Comparison of ENCODE assay signal across 17 cellular contexts in genomic region chr4:47972181-47972580, GRCh38. TPM values are rescaled to one million over a fixed set of nuclear protein-coding genes. Genes with fewer than 3 reads are reported as not detected.
DNase-seq lines count a peak whose midpoint lies in the region; ATAC-seq, FAIRE-seq and TF ChIP-seq lines count a peak whose summit lies in the region.
"Had no signal": no experiment of that assay in that cellular context is flagged by ENCODE, and none has a peak within 500 bp of the region (broad histone marks: within the 10 kb centered on the region; RNA-seq: fewer than 3 reads in every experiment).

No MANE protein-coding gene starts in this region.

- H3K4me3 Mint-ChIP-seq in natural killer cell treated with Interleukin-12 subunit alpha and Interleukin-12 subunit beta and Interleukin-15 and Interleukin-18, amount 100 ng/mL, for 72 hours, result no peak overlapping the region
- H3K4me3 Mint-ChIP-seq in activated CD8-positive, alpha-beta T cell treated with anti-CD3 and anti-CD28 coated beads, Interleukin-2, amount 10 ng/mL, durations not matched to agents 7 days and 5 days, result no peak overlapping the region
- H3K4me3 Mint-ChIP-seq: nephron progenitor cell had no signal

- H3K36me3 Mint-ChIP-seq in natural killer cell treated with Interleukin-12 subunit alpha and Interleukin-12 subunit beta and Interleukin-15 and Interleukin-18, amount 100 ng/mL, for 72 hours, result no peaks in the 10 kb centered on the region
- no peaks in the 10 kb centered on the region for H3K36me3 Mint-ChIP-seq in activated CD8-positive, alpha-beta T cell treated with anti-CD3 and anti-CD28 coated beads, Interleukin-2, amount 10 ng/mL, durations not matched to agents 7 days and 5 days (ENCODE audit: low read depth)

- no TSS peak for BruUV-seq in GM12878 (replicated peaks; lab: Mats Ljungman, UMichigan)

- H3K27me3 Mint-ChIP-seq in natural killer cell treated with Interleukin-12 subunit alpha and Interleukin-12 subunit beta and Interleukin-15 and Interleukin-18, amount 100 ng/mL, for 72 hours, result peaks cover 23 to 24% of the 10 kb centered on the region in 2 donors
- peaks cover 4% of the 10 kb centered on the region for H3K27me3 Mint-ChIP-seq in activated CD8-positive, alpha-beta T cell treated with anti-CD3 and anti-CD28 coated beads, Interleukin-2, amount 10 ng/mL, durations not matched to agents 7 days and 5 days (ENCODE audit: low read depth)

- H3K27ac Mint-ChIP-seq in natural killer cell treated with Interleukin-12 subunit alpha and Interleukin-12 subunit beta and Interleukin-15 and Interleukin-18, amount 100 ng/mL, for 72 hours, result no peak overlapping the region
- H3K27ac Mint-ChIP-seq in activated CD8-positive, alpha-beta T cell treated with anti-CD3 and anti-CD28 coated beads, Interleukin-2, amount 10 ng/mL, durations not matched to agents 7 days and 5 days, result no peak overlapping the region
- H3K27ac Mint-ChIP-seq: nephron progenitor cell had no signal

- no peaks in the 10 kb centered on the region for H3K79me2 ChIP-seq in GM12878 (ENCODE audit: control insufficient read depth, insufficient read depth, low read length)

- ATAC-seq in GM18499 (IDR thresholded peaks at IDR 0.05; ENCODE audit: insufficient read depth, unreplicated experiment), result peak; percentile 97
- peak; percentile 95 for ATAC-seq in GM21526 (IDR thresholded peaks at IDR 0.05; ENCODE audit: low FRiP score, unreplicated experiment)
- ATAC-seq in HG03196 (IDR thresholded peaks at IDR 0.05; ENCODE audit: unreplicated experiment), result peak; percentile 59
- ATAC-seq in GM12878, result peak; percentile 89
- no peak for ATAC-seq in natural killer cell treated with Interleukin-12 subunit alpha and Interleukin-12 subunit beta and Interleukin-15 and Interleukin-18, amount 100 ng/mL, for 72 hours
- ATAC-seq in activated CD8-positive, alpha-beta T cell treated with anti-CD3 and anti-CD28 coated beads, Interleukin-2, amount 10 ng/mL, durations not matched to agents 7 days and 5 days, result no peak

- no peak for FAIRE-seq in GM12878 (lab: Jason Lieb, UNC)

- peak overlapping the region; percentile 11; the same call in 1 of the 2 replicates for H2AFZ ChIP-seq in GM12878 (ENCODE audit: control insufficient read depth, low read depth, low read length)

- no peak for TF ChIP-seq EP300 in GM12878 (IDR thresholded peaks at IDR 0.05; ENCODE audit: borderline replicate concordance in 1 of 2, control insufficient read depth in 1 of 2, low read depth in 2 of 2, low read length in 2 of 2)

- no peaks in the 10 kb centered on the region for H3K9me3 Mint-ChIP-seq in natural killer cell treated with Interleukin-12 subunit alpha and Interleukin-12 subunit beta and Interleukin-15 and Interleukin-18, amount 100 ng/mL, for 72 hours
- no peaks in the 10 kb centered on the region for H3K9me3 Mint-ChIP-seq in activated CD8-positive, alpha-beta T cell treated with anti-CD3 and anti-CD28 coated beads, Interleukin-2, amount 10 ng/mL, durations not matched to agents 7 days and 5 days (ENCODE audit: insufficient read depth)
- H3K9me3 Mint-ChIP-seq: nephron progenitor cell had no signal

- SMC1A ChIA-PET in GM12878 (lab: Charles Lee; ENCODE audit: uncharacterized antibody, unreplicated experiment), result interaction anchor here (0.7 kb wide), 1 partner anchor 57 kb away, joined by 3 read pairs; no protein-coding TSS in a partner anchor

- no peaks in the 10 kb centered on the region for H3K9me3 ChIP-seq in GM12878 (replicated peaks; ENCODE audit: control insufficient read depth, insufficient read depth, low read length)
- H3K9me3 ChIP-seq: SJSA1 had no signal

- no peaks in the 10 kb centered on the region for H4K20me1 ChIP-seq in GM12878 (ENCODE audit: control insufficient read depth, insufficient read depth)

- POLR2A ChIA-PET in GM12878 (lab: Charles Lee), result no interaction called here
- POLR2A ChIA-PET in activated CD8-positive, alpha-beta T cell treated with anti-CD3 and anti-CD28 coated beads, Interleukin-2, amount 10 ng/mL, durations not matched to agents 7 days and 5 days (lab: Charles Lee), result no interaction called here

- H3K4me1 Mint-ChIP-seq in natural killer cell treated with Interleukin-12 subunit alpha and Interleukin-12 subunit beta and Interleukin-15 and Interleukin-18, amount 100 ng/mL, for 72 hours (ENCODE audit: low read depth in 2 of 2), result no peaks in the 10 kb centered on the region
- no peaks in the 10 kb centered on the region for H3K4me1 Mint-ChIP-seq in activated CD8-positive, alpha-beta T cell treated with anti-CD3 and anti-CD28 coated beads, Interleukin-2, amount 10 ng/mL, durations not matched to agents 7 days and 5 days (ENCODE audit: low read depth)
- H3K4me1 Mint-ChIP-seq: nephron progenitor cell had no signal

- RAD21 ChIA-PET in GM12878 (lab: Charles Lee; ENCODE audit: unreplicated experiment), result no interaction called here

- H3K36me3 ChIP-seq in GM12878 (ENCODE audit: control insufficient read depth in 2 of 2, insufficient read depth in 2 of 2, low read length in 1 of 2), result no peaks in the 10 kb centered on the region
- H3K36me3 ChIP-seq: SJSA1 had no signal

- intact Hi-C loops in GM12878 (cut with micrococcal nuclease; ENCODE audit: unreplicated experiment), result no loop called here

- WGBS in GM12878 (ENCODE audit: insufficient coverage, insufficient replicate concordance, low lambda C conversion rate, missing lambda C conversion rate), result 33% methylated on average over 1 of the region's 1 CpG

- no peaks in the 10 kb centered on the region for H3K27me3 ChIP-seq in GM12878 (replicated peaks in 1 of 2; ENCODE audit: control insufficient read depth in 2 of 2, insufficient read depth in 2 of 2, low read length in 1 of 2)
- H3K27me3 ChIP-seq: SJSA1 had no signal

- H3K4me1 ChIP-seq in GM12878 (ENCODE audit: control insufficient read depth, insufficient read depth, low read length), result 0 out of 2 replicates have a peak, but pooled peaks cover 6% of the 10 kb centered on the region
- H3K4me1 ChIP-seq: SJSA1 had no signal

- no peak for TF ChIP-seq RAD21 in GM12878 (IDR thresholded peaks at IDR 0.05; ENCODE audit: insufficient read depth, low read depth, low read length)

- no peak for TF ChIP-seq POLR2A in GM12878 (IDR thresholded peaks at IDR 0.05; ENCODE audit: low read depth, low read length)

- H3K4me2 ChIP-seq in GM12878 (ENCODE audit: control insufficient read depth, insufficient read depth), result no peak overlapping the region

- DNase-seq in GM12878 (ENCODE audit: low read depth, low spot score) (peak; percentile 9), NCI-H510A (lab: John Stamatoyannopoulos, UW) (no peak), NCI-H187 treated with DMSO at 0.1 percent for 48 hours (lab: John Stamatoyannopoulos, UW) (no peak)
- no peak for DNase-seq in natural killer cell treated with Interleukin-12 subunit alpha and Interleukin-12 subunit beta and Interleukin-15 and Interleukin-18, amount 100 ng/mL, for 72 hours (ENCODE audit: low spot score)
- DNase-seq in activated CD8-positive, alpha-beta T cell treated with anti-CD3 and anti-CD28 coated beads, Interleukin-2, amount 10 ng/mL, durations not matched to agents 7 days and 5 days, result no peak
- DNase-seq: amniotic stem cell; dermis blood vessel endothelial cell; NCI-H446 treated with DMSO at 0.1 percent for 48 hours; nephron progenitor cell; stimulated activated CD4-positive, alpha-beta T cell treated with anti-CD3 and anti-CD28 coated beads, Interleukin-12 subunit alpha, Interleukin-12 subunit beta, amount 100 ng/mL, for 4 hours; stimulated activated CD8-positive, alpha-beta memory T cell treated with anti-CD3 and anti-CD28 coated beads, Interleukin-4, amount 100 ng/mL, for 48 hours had no signal

- no peak overlapping the region for H3K4me3 ChIP-seq in GM12878
- H3K4me3 ChIP-seq: SJSA1 had no signal

- H3K9ac ChIP-seq in GM12878 (ENCODE audit: control insufficient read depth, insufficient read depth, low read length), result no peak overlapping the region

- H3K27ac ChIP-seq in GM12878 (ENCODE audit: control insufficient read depth, insufficient read depth), result no peak overlapping the region
- H3K27ac ChIP-seq: SJSA1, VCaP had no signal

- CTCF ChIA-PET in GM12878 (lab: Yijun Ruan, JAX), result interaction anchor here (0.7 to 0.8 kb wide), 2 partner anchors 31 to 115 kb away, joined by 3 read pairs; no protein-coding TSS in a partner anchor
- CTCF ChIA-PET in activated CD8-positive, alpha-beta T cell treated with anti-CD3 and anti-CD28 coated beads, Interleukin-2, amount 10 ng/mL, durations not matched to agents 7 days and 5 days (lab: Charles Lee), result no interaction called here

- in situ Hi-C loops in GM12878 (cut with MboI), result no loop called here

- TF ChIP-seq CTCF in GM12878 (IDR thresholded peaks at IDR 0.05 in 2 of 3, conservative IDR thresholded peaks at IDR 0.05 in 1 of 3; ENCODE audit: control insufficient read depth in 2 of 3, extremely low read depth in 1 of 3, insufficient read depth in 1 of 3, low read depth in 3 of 3, low read length in 3 of 3), result no peak

RNA-seq across cellular contexts. Expression of gene CNGA1, which starts 44.3 kb away (rescaled TPM):
- 4.8 and 5.0 TPM in 2 replicates for total RNA-seq in GM12878 (2013; cell fraction: nucleolus; rRNA removed)
- total RNA-seq in GM12878 (2014; rRNA removed) (8.7 and 14.2 TPM in 2 replicates), GM12878 (2014; rRNA removed; fragmentation: Illumina TruSeq; extraction: Trizol) (4.5 and 4.7 TPM in 2 replicates), GM12878 (2021) (4.8 and 5.1 TPM in 2 replicates)
- 1.4 TPM for polyA plus RNA-seq in GM12878 (2011; ENCODE audit: low read depth)
- polyA plus RNA-seq in GM12878 (2011; rRNA removed) (0.32 and 0.38 TPM in 2 replicates), GM12878 (2014; fragmentation: Illumina TruSeq; extraction: Trizol) (3.4 and 5.1 TPM in 2 replicates), GM12878 (2014; fragmentation: Nextera tagmentation; extraction: Ambion mirVana) (1 to 10 TPM; 7.9 to 8.9 TPM), GM12878 (2014; rRNA removed) (6.0 and 6.9 TPM in 2 replicates), GM12878 (2016; fragmentation: Nextera tagmentation; extraction: Ambion mirVana) (1 to 10 TPM; 3.9 to 5.1 TPM)
- 0.10 and 0.48 TPM in 2 replicates for polyA plus RNA-seq in GM12878 (2011; cell fraction: cytosol; rRNA removed)
- 0.20 and 0.30 TPM in 2 replicates for polyA plus RNA-seq in GM12878 (2011; cell fraction: nucleus; rRNA removed)
- polyA plus RNA-seq in GM12878 (2012), result 3.3 and 3.4 TPM in 2 replicates
- 0.95 TPM in 1 of 2 replicates, not detected in the other for polyA minus RNA-seq in GM12878 (2011; rRNA and poly(A)+ RNA removed)
- 1.0 TPM in 1 of 2 replicates, not detected in the other for polyA minus RNA-seq in GM12878 (2011; cell fraction: cytosol; rRNA and poly(A)+ RNA removed)
- not detected in 2 replicates for polyA minus RNA-seq in GM12878 (2011; cell fraction: nucleus; rRNA and poly(A)+ RNA removed)
- total RNA-seq in natural killer cell treated with Interleukin-12 subunit alpha and Interleukin-12 subunit beta and Interleukin-15 and Interleukin-18, amount 100 ng/mL, for 72 hours, result not detected
- not detected for total RNA-seq in activated CD8-positive, alpha-beta T cell treated with anti-CD3 and anti-CD28 coated beads, Interleukin-2, amount 10 ng/mL, durations not matched to agents 7 days and 5 days
- total RNA-seq: dermis blood vessel endothelial cell, SJSA1 had no signal
- polyA plus RNA-seq: BJ had no signal

RNA-seq across cellular contexts. Expression of gene NIPAL1, which starts 44.4 kb away (rescaled TPM):
- 12.6 and 12.7 TPM in 2 replicates for total RNA-seq in GM12878 (2013; cell fraction: nucleolus; rRNA removed)
- total RNA-seq in GM12878 (2014; rRNA removed) (5.1 and 7.8 TPM in 2 replicates), GM12878 (2014; rRNA removed; fragmentation: Illumina TruSeq; extraction: Trizol) (9.3 and 9.7 TPM in 2 replicates), GM12878 (2021) (8.7 and 10.0 TPM in 2 replicates)
- 1.2 TPM for polyA plus RNA-seq in GM12878 (2011; ENCODE audit: low read depth)
- polyA plus RNA-seq in GM12878 (2011; rRNA removed) (0.46 and 0.62 TPM in 2 replicates), GM12878 (2014; fragmentation: Illumina TruSeq; extraction: Trizol) (8.8 and 10.3 TPM in 2 replicates), GM12878 (2014; fragmentation: Nextera tagmentation; extraction: Ambion mirVana) (1 to 10 TPM; 1.1 to 2.0 TPM), GM12878 (2014; rRNA removed) (4.7 and 5.4 TPM in 2 replicates), GM12878 (2016; fragmentation: Nextera tagmentation; extraction: Ambion mirVana) (1 to 10 TPM; 6.6 to 7.2 TPM)
- polyA plus RNA-seq in GM12878 (2011; cell fraction: cytosol; rRNA removed), result 0.30 and 0.39 TPM in 2 replicates
- 0.78 and 0.82 TPM in 2 replicates for polyA plus RNA-seq in GM12878 (2011; cell fraction: nucleus; rRNA removed)
- 1.7 and 2.6 TPM in 2 replicates for polyA plus RNA-seq in GM12878 (2012)
- polyA minus RNA-seq in GM12878 (2011; rRNA and poly(A)+ RNA removed), result 0.21 and 0.80 TPM in 2 replicates
- polyA minus RNA-seq in GM12878 (2011; cell fraction: cytosol; rRNA and poly(A)+ RNA removed), result 1.2 TPM in 1 of 2 replicates, not detected in the other
- polyA minus RNA-seq in GM12878 (2011; cell fraction: nucleus; rRNA and poly(A)+ RNA removed), result 0.73 and 1.5 TPM in 2 replicates
- total RNA-seq in natural killer cell treated with Interleukin-12 subunit alpha and Interleukin-12 subunit beta and Interleukin-15 and Interleukin-18, amount 100 ng/mL, for 72 hours, result 1 to 10 TPM in 1 of 2 donors, under 1 TPM in 1; 0.21 to 2.0 TPM
- total RNA-seq in activated CD8-positive, alpha-beta T cell treated with anti-CD3 and anti-CD28 coated beads, Interleukin-2, amount 10 ng/mL, durations not matched to agents 7 days and 5 days, result 1 to 10 TPM; 1.1 TPM

RNA-seq across cellular contexts. Expression of gene NFXL1, which starts 57.8 kb away (rescaled TPM):
- total RNA-seq in GM12878 (2013; cell fraction: nucleolus; rRNA removed), result 44.7 and 47.7 TPM in 2 replicates
- 13.1 and 13.7 TPM in 2 replicates for total RNA-seq in GM12878 (2014; rRNA removed)
- total RNA-seq in GM12878 (2014; rRNA removed; fragmentation: Illumina TruSeq; extraction: Trizol), result 8.1 and 9.3 TPM in 2 replicates
- total RNA-seq in GM12878 (2021), result 14.0 and 15.5 TPM in 2 replicates
- 4.2 TPM for polyA plus RNA-seq in GM12878 (2011; ENCODE audit: low read depth)
- polyA plus RNA-seq in GM12878 (2011; rRNA removed), result 16.5 and 19.2 TPM in 2 replicates
- polyA plus RNA-seq in GM12878 (2011; cell fraction: cytosol; rRNA removed), result 8.7 and 10.0 TPM in 2 replicates
- 21.7 and 24.2 TPM in 2 replicates for polyA plus RNA-seq in GM12878 (2011; cell fraction: nucleus; rRNA removed)
- polyA plus RNA-seq in GM12878 (2012), result 7.3 and 8.8 TPM in 2 replicates
- polyA plus RNA-seq in GM12878 (2014; fragmentation: Illumina TruSeq; extraction: Trizol), result 11.9 and 18.9 TPM in 2 replicates
- 10 to 100 TPM in 1 of 2 experiments, 1 to 10 TPM in 1; 8.8 to 10.0 TPM for polyA plus RNA-seq in GM12878 (2014; fragmentation: Nextera tagmentation; extraction: Ambion mirVana)
- 12.6 TPM in 2 replicates for polyA plus RNA-seq in GM12878 (2014; rRNA removed)
- polyA plus RNA-seq in GM12878 (2016; fragmentation: Nextera tagmentation; extraction: Ambion mirVana), result 10 to 100 TPM; 13.8 to 15.8 TPM
- polyA minus RNA-seq in GM12878 (2011; rRNA and poly(A)+ RNA removed), result 44.3 and 52.4 TPM in 2 replicates
- 10.4 and 11.6 TPM in 2 replicates for polyA minus RNA-seq in GM12878 (2011; cell fraction: cytosol; rRNA and poly(A)+ RNA removed)
- 33.5 and 40.8 TPM in 2 replicates for polyA minus RNA-seq in GM12878 (2011; cell fraction: nucleus; rRNA and poly(A)+ RNA removed)
- 10 to 100 TPM; 12.1 to 21.9 TPM for total RNA-seq in natural killer cell treated with Interleukin-12 subunit alpha and Interleukin-12 subunit beta and Interleukin-15 and Interleukin-18, amount 100 ng/mL, for 72 hours
- 10 to 100 TPM in 1 of 2 experiments, 1 to 10 TPM in 1; 9.5 to 10.6 TPM for total RNA-seq in activated CD8-positive, alpha-beta T cell treated with anti-CD3 and anti-CD28 coated beads, Interleukin-2, amount 10 ng/mL, durations not matched to agents 7 days and 5 days

Comparison
In these comparisons a context has a peak if more than half of its experiments do, and no peak if none do; other contexts are left out.
1. ATAC-seq: peak in GM18499 (single experiment), GM21526 (single experiment), HG03196 (single experiment) and GM12878 (single experiment); none in natural killer cell treated with Interleukin-12 subunit alpha and Interleukin-12 subunit beta and Interleukin-15 and Interleukin-18, amount 100 ng/mL, for 72 hours (0 of 2) and activated CD8-positive, alpha-beta T cell treated with anti-CD3 and anti-CD28 coated beads, Interleukin-2, amount 10 ng/mL, durations not matched to agents 7 days and 5 days (single experiment).
2. RNA of gene CNGA1, which starts 44.3 kb away (total RNA-seq): 4.5 to 14.2 TPM in GM12878; not detected in natural killer cell treated with Interleukin-12 subunit alpha and Interleukin-12 subunit beta and Interleukin-15 and Interleukin-18, amount 100 ng/mL, for 72 hours and not detected in activated CD8-positive, alpha-beta T cell treated with anti-CD3 and anti-CD28 coated beads, Interleukin-2, amount 10 ng/mL, durations not matched to agents 7 days and 5 days; every median in the first group is over 4 times any median in the second.